ENCODE assay signal across 1 cellular context in the genomic region with DNA sequence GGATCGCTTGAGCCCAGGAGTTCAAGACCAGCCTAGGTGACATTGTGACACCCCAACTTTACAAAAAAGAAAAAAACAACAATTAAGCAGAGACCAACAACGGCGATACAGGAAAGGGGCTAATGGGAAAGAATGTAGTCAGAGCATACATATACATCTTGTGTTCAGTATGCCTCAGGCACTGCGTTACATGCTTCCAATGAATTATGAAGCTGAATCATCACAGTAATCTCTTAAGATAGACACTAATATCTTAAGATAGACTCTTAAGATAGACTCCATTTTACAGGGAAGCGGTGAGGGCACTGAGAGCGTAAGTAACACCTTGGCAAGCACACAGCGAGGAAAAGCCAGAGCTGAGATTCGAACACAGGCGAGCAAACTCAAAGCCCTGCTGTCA.
TF ChIP-seq lines count a peak whose summit lies in the region.

No MANE protein-coding gene starts in this region.

TF ChIP-seq in HCT116, 20 proteins besides CTCF, POLR2A, EP300 and RAD21:
- TF ChIP-seq, protein P1, sequence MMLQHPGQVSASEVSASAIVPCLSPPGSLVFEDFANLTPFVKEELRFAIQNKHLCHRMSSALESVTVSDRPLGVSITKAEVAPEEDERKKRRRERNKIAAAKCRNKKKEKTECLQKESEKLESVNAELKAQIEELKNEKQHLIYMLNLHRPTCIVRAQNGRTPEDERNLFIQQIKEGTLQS (IDR thresholded peaks at IDR 0.05): no peak
- TF ChIP-seq EZH2 (IDR thresholded peaks at IDR 0.05) (no peak), JUND (IDR thresholded peaks at IDR 0.05) (no peak), EZH2phosphoT487 (IDR thresholded peaks at IDR 0.05; ENCODE audit: borderline replicate concordance) (no peak), ZNF274 (IDR thresholded peaks at IDR 0.05; ENCODE audit: low read depth, low read length) (no peak), SP1 (IDR thresholded peaks at IDR 0.05; ENCODE audit: low read depth) (no peak), CBX3 (IDR thresholded peaks at IDR 0.05; ENCODE audit: low read depth) (no peak), SIN3A (IDR thresholded peaks at IDR 0.05; ENCODE audit: low read depth) (no peak)
- TF ChIP-seq, protein P2, sequence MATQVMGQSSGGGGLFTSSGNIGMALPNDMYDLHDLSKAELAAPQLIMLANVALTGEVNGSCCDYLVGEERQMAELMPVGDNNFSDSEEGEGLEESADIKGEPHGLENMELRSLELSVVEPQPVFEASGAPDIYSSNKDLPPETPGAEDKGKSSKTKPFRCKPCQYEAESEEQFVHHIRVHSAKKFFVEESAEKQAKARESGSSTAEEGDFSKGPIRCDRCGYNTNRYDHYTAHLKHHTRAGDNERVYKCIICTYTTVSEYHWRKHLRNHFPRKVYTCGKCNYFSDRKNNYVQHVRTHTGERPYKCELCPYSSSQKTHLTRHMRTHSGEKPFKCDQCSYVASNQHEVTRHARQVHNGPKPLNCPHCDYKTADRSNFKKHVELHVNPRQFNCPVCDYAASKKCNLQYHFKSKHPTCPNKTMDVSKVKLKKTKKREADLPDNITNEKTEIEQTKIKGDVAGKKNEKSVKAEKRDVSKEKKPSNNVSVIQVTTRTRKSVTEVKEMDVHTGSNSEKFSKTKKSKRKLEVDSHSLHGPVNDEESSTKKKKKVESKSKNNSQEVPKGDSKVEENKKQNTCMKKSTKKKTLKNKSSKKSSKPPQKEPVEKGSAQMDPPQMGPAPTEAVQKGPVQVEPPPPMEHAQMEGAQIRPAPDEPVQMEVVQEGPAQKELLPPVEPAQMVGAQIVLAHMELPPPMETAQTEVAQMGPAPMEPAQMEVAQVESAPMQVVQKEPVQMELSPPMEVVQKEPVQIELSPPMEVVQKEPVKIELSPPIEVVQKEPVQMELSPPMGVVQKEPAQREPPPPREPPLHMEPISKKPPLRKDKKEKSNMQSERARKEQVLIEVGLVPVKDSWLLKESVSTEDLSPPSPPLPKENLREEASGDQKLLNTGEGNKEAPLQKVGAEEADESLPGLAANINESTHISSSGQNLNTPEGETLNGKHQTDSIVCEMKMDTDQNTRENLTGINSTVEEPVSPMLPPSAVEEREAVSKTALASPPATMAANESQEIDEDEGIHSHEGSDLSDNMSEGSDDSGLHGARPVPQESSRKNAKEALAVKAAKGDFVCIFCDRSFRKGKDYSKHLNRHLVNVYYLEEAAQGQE (IDR thresholded peaks at IDR 0.05; ENCODE audit: low read depth): no peak
